Comparison of ENCODE assay signal across 14 cellular contexts in genomic region chr13:79490846-79491245, GRCh38. TPM values are rescaled to one million over a fixed set of nuclear protein-coding genes. Genes with fewer than 3 reads are reported as not detected.
DNase-seq lines count a peak whose midpoint lies in the region; ATAC-seq, FAIRE-seq and TF ChIP-seq lines count a peak whose summit lies in the region.
"Had no signal": no experiment of that assay in that cellular context is flagged by ENCODE, and none has a peak within 500 bp of the region (broad histone marks: within the 10 kb centered on the region; RNA-seq: fewer than 3 reads in every experiment).

No MANE protein-coding gene starts in this region.

- TF ChIP-seq RAD21 in IMR-90 (IDR thresholded peaks at IDR 0.05; ENCODE audit: low read length) = no peak

- H2AFZ ChIP-seq in IMR-90 (replicated peaks; ENCODE audit: low read length, poor library complexity) = no peak overlapping the region

- WGBS in IMR-90 (ENCODE audit: extremely low coverage in 2 of 2, insufficient read length in 1 of 2), 2 experiments = no CpG with 5 or more reads among the region's 1 CpG
- WGBS in pancreas, 2 donors = 34 to 44% methylated on average over 1 of the region's 1 CpG

- H3K4ac ChIP-seq in IMR-90 (ENCODE audit: low read depth, low read length) = no peak overlapping the region

- H3K27me3 Mint-ChIP-seq in CD8-positive, alpha-beta T cell (ENCODE audit: low read depth) = no peaks in the 10 kb centered on the region
- H3K27me3 Mint-ChIP-seq in naive thymus-derived CD8-positive, alpha-beta T cell = peaks cover 0 to 4% (median 2%) of the 10 kb centered on the region in 5 donors

- no peak overlapping the region for H3K4me2 ChIP-seq in IMR-90 (ENCODE audit: low read depth, low read length)
- H3K4me2 ChIP-seq: BLaER1 had no signal

- peaks cover 25 to 51% of the 10 kb centered on the region in 2 experiments for H3K79me1 ChIP-seq in IMR-90 (ENCODE audit: low read depth in 1 of 2, low read length in 2 of 2)

- no peaks in the 10 kb centered on the region for H3K9me3 Mint-ChIP-seq in CD8-positive, alpha-beta T cell
- no peaks in the 10 kb centered on the region for H3K9me3 Mint-ChIP-seq in naive thymus-derived CD8-positive, alpha-beta T cell
- H3K9me3 Mint-ChIP-seq: nephron had no signal

- no peak overlapping the region for H2BK20ac ChIP-seq in IMR-90 (ENCODE audit: low read depth, low read length)

- H4K8ac ChIP-seq in IMR-90 (ENCODE audit: low read depth in 2 of 2, low read length in 2 of 2) = no peak overlapping the region

- H2AK5ac ChIP-seq in IMR-90 (ENCODE audit: low read depth, low read length) = no peak overlapping the region

- H3K36me3 ChIP-seq in IMR-90 (ENCODE audit: control insufficient read depth, insufficient read depth, low read length) (no peaks in the 10 kb centered on the region), pancreas (no peaks in the 10 kb centered on the region)
- no peaks in the 10 kb centered on the region for H3K36me3 ChIP-seq in CD8-positive, alpha-beta T cell (ENCODE audit: insufficient read depth, low read length)
- H3K36me3 ChIP-seq: BLaER1 had no signal

- CTCF ChIA-PET in IMR-90 (lab: Yijun Ruan, JAX) = no interaction called here
- CTCF ChIA-PET in CD8-positive, alpha-beta T cell (lab: Charles Lee) = interaction anchor here (0.6 kb wide), 1 partner anchor 12 kb away, joined by 3 read pairs; no protein-coding TSS in a partner anchor

- BruUV-seq in IMR-90 (replicated peaks; lab: Mats Ljungman, UMichigan) = no TSS peak

- no peak overlapping the region for H4K5ac ChIP-seq in IMR-90 (ENCODE audit: low read depth, low read length)

- no peak overlapping the region for H2AK9ac ChIP-seq in IMR-90 (replicated peaks; ENCODE audit: low read depth, low read length, poor library complexity)

- no peak overlapping the region for H2BK5ac ChIP-seq in IMR-90 (ENCODE audit: low read depth, low read length, poor library complexity, severe bottlenecking)

- no peak for TF ChIP-seq POLR2A in IMR-90 (IDR thresholded peaks at IDR 0.05; ENCODE audit: low read depth, low read length)

- POLR2A ChIA-PET in IMR-90 (lab: Charles Lee; ENCODE audit: unreplicated experiment) = no interaction called here
- POLR2A ChIA-PET in CD8-positive, alpha-beta T cell (lab: Charles Lee) = no interaction called here
- POLR2A ChIA-PET in naive thymus-derived CD8-positive, alpha-beta T cell (lab: Charles Lee) = no interaction called here

- H3K9ac ChIP-seq in IMR-90 (ENCODE audit: low read depth, low read length) = no peak overlapping the region
- H3K9ac ChIP-seq: BLaER1 had no signal

- H3K27me3 ChIP-seq in IMR-90 (ENCODE audit: control insufficient read depth, insufficient read depth, low read length) = no peaks in the 10 kb centered on the region
- H3K27me3 ChIP-seq in pancreas = no peaks in the 10 kb centered on the region
- no peaks in the 10 kb centered on the region for H3K27me3 ChIP-seq in CD8-positive, alpha-beta T cell (ENCODE audit: insufficient read depth, low read length)
- H3K27me3 ChIP-seq: BLaER1 had no signal

- no peak overlapping the region for H3K27ac Mint-ChIP-seq in CD8-positive, alpha-beta T cell
- no peak overlapping the region for H3K27ac Mint-ChIP-seq in naive thymus-derived CD8-positive, alpha-beta T cell

- H3K14ac ChIP-seq in IMR-90 (replicated peaks; ENCODE audit: low read depth, low read length) = 0 out of 2 replicates have a peak overlapping the region, but pooled peaks have one; percentile 72

- H3K4me3 ChIP-seq in IMR-90 (ENCODE audit: insufficient read depth, low read depth, low read length) = no peak overlapping the region
- no peak overlapping the region for H3K4me3 ChIP-seq in choroid plexus epithelial cell (ENCODE audit: low read depth, low read length)
- H3K4me3 ChIP-seq in pancreas = no peak overlapping the region
- no peak overlapping the region for H3K4me3 ChIP-seq in CD8-positive, alpha-beta T cell (ENCODE audit: low read depth, low read length)
- H3K4me3 ChIP-seq: BLaER1, lung had no signal

- no peak for ATAC-seq in IMR-90 (ENCODE audit: low read depth)
- peak in 3 of 4 donors; percentile 16 to 36 (median 21) for ATAC-seq in pancreas
- no peak for ATAC-seq in CD8-positive, alpha-beta T cell
- no peak for ATAC-seq in naive thymus-derived CD8-positive, alpha-beta T cell

- H3K4me3 Mint-ChIP-seq in CD8-positive, alpha-beta T cell = no peak overlapping the region
- H3K4me3 Mint-ChIP-seq in naive thymus-derived CD8-positive, alpha-beta T cell = no peak overlapping the region
- H3K4me3 Mint-ChIP-seq: nephron had no signal

- peaks cover 13% of the 10 kb centered on the region for H3K9me1 ChIP-seq in IMR-90 (ENCODE audit: insufficient read depth, low read length)

- no peak overlapping the region for H2BK120ac ChIP-seq in IMR-90 (ENCODE audit: low read depth, low read length)

- H3K9me3 ChIP-seq in IMR-90 (ENCODE audit: control insufficient read depth, insufficient read depth, low read length) (no peaks in the 10 kb centered on the region), pancreas (no peaks in the 10 kb centered on the region)
- no peaks in the 10 kb centered on the region for H3K9me3 ChIP-seq in CD8-positive, alpha-beta T cell (ENCODE audit: low read length)
- H3K9me3 ChIP-seq: BLaER1 had no signal

- peak; percentile 40 for DNase-seq in EL
- DNase-seq in IMR-90 = no peak
- peak; percentile 34 for DNase-seq in choroid plexus epithelial cell (ENCODE audit: low read depth)
- DNase-seq in pancreas = no peak
- DNase-seq in CD8-positive, alpha-beta T cell = no peak
- DNase-seq in hippocampal formation (lab: John Stamatoyannopoulos, UW) = no peak
- no peak for DNase-seq in naive thymus-derived CD8-positive, alpha-beta T cell
- DNase-seq: activated naive CD4-positive, alpha-beta T cell treated with Interleukin-2 at 50 U/mL for 16 hours; central memory CD4-positive, alpha-beta T cell; foreskin fibroblast; NCI-H446 had no signal

- no peak overlapping the region for H2BK15ac ChIP-seq in IMR-90 (ENCODE audit: low read depth, low read length)

- H3K4me1 ChIP-seq in IMR-90 (ENCODE audit: control insufficient read depth, insufficient read depth, low read length) (peaks cover 6% of the 10 kb centered on the region; the same call in 1 of the 2 replicates), pancreas (peaks cover under 1 to 56% (median 35%) of the 10 kb centered on the region in 3 donors)
- H3K4me1 ChIP-seq in CD8-positive, alpha-beta T cell (ENCODE audit: insufficient read depth, low read length) = peaks cover 10% of the 10 kb centered on the region
- H3K4me1 ChIP-seq: BLaER1 had no signal

- FAIRE-seq in pancreas (lab: Jason Lieb, UNC) = no peak

- TF ChIP-seq CTCF in IMR-90 (conservative IDR thresholded peaks at IDR 0.05; ENCODE audit: low read depth, low read length) (no peak), choroid plexus epithelial cell (conservative IDR thresholded peaks at IDR 0.05; ENCODE audit: low read depth, low read length) (no peak), pancreas (IDR thresholded peaks at IDR 0.05) (no peak)
- no peak for TF ChIP-seq CTCF in CD8-positive, alpha-beta T cell (IDR thresholded peaks at IDR 0.05)

- peaks cover 13% of the 10 kb centered on the region; the same call in 1 of the 2 replicates for H4K20me1 ChIP-seq in IMR-90 (ENCODE audit: insufficient read depth, low read length)
- H4K20me1 ChIP-seq: BLaER1 had no signal

- no peak overlapping the region for H4K91ac ChIP-seq in IMR-90 (ENCODE audit: insufficient read depth, low read depth, low read length)

- H3K56ac ChIP-seq in IMR-90 (ENCODE audit: extremely low read depth, insufficient read depth, low read length) = no peak overlapping the region

- H3K36me3 Mint-ChIP-seq in CD8-positive, alpha-beta T cell = no peaks in the 10 kb centered on the region
- H3K36me3 Mint-ChIP-seq in naive thymus-derived CD8-positive, alpha-beta T cell = peaks cover 0 to 7% (median 2%) of the 10 kb centered on the region in 3 donors

- peaks cover 26% of the 10 kb centered on the region for H3K4me1 Mint-ChIP-seq in CD8-positive, alpha-beta T cell (ENCODE audit: low read depth)
- H3K4me1 Mint-ChIP-seq in naive thymus-derived CD8-positive, alpha-beta T cell = peaks cover 9 to 30% (median 20%) of the 10 kb centered on the region in 4 donors

- dilution Hi-C loops in IMR-90 (cut with HindIII; ENCODE audit: low sequenced_read_pairs, unreplicated experiment) = no loop called here

- H3K18ac ChIP-seq in IMR-90 (ENCODE audit: low read depth, low read length) = no peak overlapping the region

- H3K27ac ChIP-seq in IMR-90 (ENCODE audit: insufficient read depth, low read length) (no peak overlapping the region), pancreas (no peak overlapping the region)
- H3K27ac ChIP-seq in CD8-positive, alpha-beta T cell (ENCODE audit: low read depth, low read length) = no peak overlapping the region
- H3K27ac ChIP-seq: BLaER1 had no signal

- H3K23ac ChIP-seq in IMR-90 (ENCODE audit: low read depth, low read length) = no peak overlapping the region

- intact Hi-C loops in IMR-90 (cut with micrococcal nuclease) = no loop called here
- intact Hi-C loops in pancreas (cut with DNase I) = no loop called here
- intact Hi-C loops in CD8-positive, alpha-beta T cell (cut with DNase I, micrococcal nuclease) = no loop called here

- in situ Hi-C loops in IMR-90 (cut with MboI; ENCODE audit: low sequenced_read_pairs) = no loop called here

TF ChIP-seq in IMR-90, 13 proteins besides CTCF, POLR2A, EP300 and RAD21 (continues in another document):
- TF ChIP-seq CEBPB (IDR thresholded peaks at IDR 0.05; ENCODE audit: low read depth, low read length) = no peak
- no peak for TF ChIP-seq MAFK (IDR thresholded peaks at IDR 0.05; ENCODE audit: low read depth, low read length)
- TF ChIP-seq FOS (IDR thresholded peaks at IDR 0.05; ENCODE audit: low read depth, low read length) = no peak
- no peak for TF ChIP-seq ELK1 (IDR thresholded peaks at IDR 0.05; ENCODE audit: borderline replicate concordance, low read depth, low read length)
- no peak for TF ChIP-seq NFE2L2 (IDR thresholded peaks at IDR 0.05; ENCODE audit: low read depth, low read length)

RNA-seq across cellular contexts. Expression of gene NDFIP2, which starts 9.9 kb away (rescaled TPM):
- total RNA-seq in IMR-90 (2012; rRNA removed) (25.8 and 48.9 TPM in 2 replicates), pancreas (10 to 100 TPM; 19.5 to 35.0 (median 24.4) TPM)
- polyA plus RNA-seq in IMR-90 (2012; rRNA removed) (23.1 and 23.8 TPM in 2 replicates), pancreas (10 to 100 TPM in 1 of 2 donors, 1 to 10 TPM in 1; 6.3 to 15.0 TPM)
- 8.0 and 9.4 TPM in 2 replicates for polyA plus RNA-seq in IMR-90 (2012; cell fraction: cytosol; rRNA removed)
- polyA plus RNA-seq in IMR-90 (2012; cell fraction: nucleus; rRNA removed; ENCODE audit: low replicate concordance) = 3.8 and 9.2 TPM in 2 replicates
- total RNA-seq in CD8-positive, alpha-beta T cell = 1 to 10 TPM; 2.6 TPM
- 1 to 10 TPM in 1 of 2 experiments, under 1 TPM in 1; 0.78 to 1.9 TPM for total RNA-seq in naive thymus-derived CD8-positive, alpha-beta T cell
- 1 to 10 TPM in 2 of 3 donors, under 1 TPM in 1; 0.57 to 3.1 (median 2.3) TPM for polyA plus RNA-seq in naive thymus-derived CD8-positive, alpha-beta T cell

Comparison
In these comparisons a context has a peak if more than half of its experiments do, and no peak if none do; other contexts are left out.
1. DNase-seq: peak in EL (single experiment) and choroid plexus epithelial cell (single experiment); none in IMR-90 (single experiment), pancreas (0 of 6), CD8-positive, alpha-beta T cell (0 of 7), hippocampal formation (0 of 2) and naive thymus-derived CD8-positive, alpha-beta T cell (0 of 10).
2. ATAC-seq: peak in pancreas (3 of 4); none in IMR-90 (single experiment), CD8-positive, alpha-beta T cell (single experiment) and naive thymus-derived CD8-positive, alpha-beta T cell (0 of 2).